In genomic region chr6:20221448-20221847, GRCh38 we compare ENCODE assay signal across 28 cellular contexts.
"Had no signal": no experiment of that assay in that cellular context is flagged by ENCODE, and none has a peak within 500 bp of the region (broad histone marks: within the 10 kb centered on the region; RNA-seq: fewer than 3 reads in every experiment).

No MANE protein-coding gene starts in this region.

- DNase-seq: activated CD4-positive, alpha-beta T cell treated with anti-CD3 and anti-CD28 coated beads for 4 hours; activated CD4-positive, alpha-beta T cell treated with anti-CD3 and anti-CD28 coated beads, Interleukin-2, amount 50 U/mL, for 48 hours; activated CD8-positive, alpha-beta memory T cell treated with anti-CD3 and anti-CD28 coated beads for 24 hours; activated effector memory CD4-positive, alpha-beta T cell treated with anti-CD3 and anti-CD28 coated beads, Interleukin-2, amount 50 U/mL, for 16 hours; activated naive CD4-positive, alpha-beta T cell treated with anti-CD3 and anti-CD28 coated beads, Interleukin-2, amount 10 ng/mL, durations not matched to agents 7 days and 5 days; amniotic stem cell; brain microvascular endothelial cell; caudate nucleus; foreskin keratinocyte; heart right ventricle; kidney glomerular epithelial cell; left ventricle myocardium inferior; mesendoderm; nucleus accumbens; pancreas; stimulated activated CD4-positive, alpha-beta T cell treated with anti-CD3 and anti-CD28 coated beads, Interleukin-15, amount 100 ng/mL, for 24 hours; stimulated activated CD4-positive, alpha-beta T cell treated with anti-CD3 and anti-CD28 coated beads, Interleukin-2, amount 100 ng/mL, for 24 hours; stimulated activated naive B cell treated with anti-CD40 and anti-IgM and Interleukin-4, amounts not matched to agents 10 μg/mL and 1 μg/mL and 100 μg/mL, for 72 hours; stomach; SW 1271; T-helper 9 cell; tibial artery had no signal

- H3K27ac ChIP-seq: brain microvascular endothelial cell, esophagus muscularis mucosa, foreskin keratinocyte, heart right ventricle, left ventricle myocardium inferior, pancreas, prostate gland, stomach, suprapubic skin, tibial artery, VCaP had no signal

- H3K9me3 ChIP-seq: esophagus muscularis mucosa, heart right ventricle, left ventricle myocardium inferior, pancreas, prostate gland, stomach, suprapubic skin, tibial artery had no signal

- ATAC-seq: foreskin keratinocyte; heart right ventricle; pancreas; stimulated activated naive B cell treated with anti-CD40 and anti-IgM and Interleukin-4, amounts not matched to agents 10 μg/mL and 1 μg/mL and 100 μg/mL, for 72 hours had no signal

- H3K4me3 ChIP-seq: esophagus muscularis mucosa, heart right ventricle, left ventricle myocardium inferior, lung, pancreas, prostate gland, stomach, suprapubic skin, tibial artery had no signal

- H3K4me1 ChIP-seq: pancreas, prostate gland had no signal

- H3K36me3 ChIP-seq: brain microvascular endothelial cell, esophagus muscularis mucosa, heart right ventricle, left ventricle myocardium inferior, pancreas, prostate gland, stomach, suprapubic skin, tibial artery had no signal

- H3K27me3 ChIP-seq: brain microvascular endothelial cell, esophagus muscularis mucosa, heart right ventricle, pancreas, stomach, suprapubic skin, tibial artery had no signal

- FAIRE-seq: astrocyte had no signal
